8 cellular contexts compared by ENCODE assay signal in the genomic region with DNA sequence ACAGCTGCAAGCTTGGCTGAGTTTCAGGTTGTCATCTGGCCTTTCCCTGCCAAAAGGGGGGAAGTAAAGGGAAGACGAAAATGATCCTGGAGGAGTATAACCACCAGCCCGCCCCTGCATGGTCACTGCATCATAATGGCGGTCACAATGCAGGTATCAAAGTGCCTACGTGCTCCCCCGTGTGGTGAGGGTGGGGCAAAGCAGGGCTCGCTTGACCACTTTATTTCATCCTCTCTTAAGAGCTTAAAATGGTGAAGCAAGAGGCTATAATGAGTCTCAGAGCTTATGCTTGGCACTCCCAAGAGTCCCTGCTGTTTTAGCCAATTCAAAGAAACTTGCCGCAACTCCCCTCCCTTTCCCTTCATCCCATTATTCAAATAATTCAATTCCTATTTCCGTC.
A peak's percentile ranks its signal among the peaks of the same experiment; 100 is the strongest.
DNase-seq lines count a peak whose midpoint lies in the region; ATAC-seq and TF ChIP-seq lines count a peak whose summit lies in the region.

No MANE protein-coding gene starts in this region.

- peak; percentile 62 for TF ChIP-seq CTCF in brain microvascular endothelial cell (IDR thresholded peaks at IDR 0.05; ENCODE audit: low read depth, low read length, missing control alignments)

- ATAC-seq in HG02588 (IDR thresholded peaks at IDR 0.05; ENCODE audit: unreplicated experiment) = no peak

- peak; percentile 8 for DNase-seq in activated CD4-positive, alpha-beta T cell treated with anti-CD3 and anti-CD28 coated beads for 48 hours
- no peak for DNase-seq in activated CD4-positive, alpha-beta T cell treated with anti-CD3 and anti-CD28 coated beads, Interleukin-2, amount 50 U/mL, for 1 hour
- peak; percentile 57 for DNase-seq in HT-29 (ENCODE audit: low spot score)
- no peak for DNase-seq in brain microvascular endothelial cell
- peak; percentile 24 for DNase-seq in stimulated activated CD8-positive, alpha-beta memory T cell treated with anti-CD3 and anti-CD28 coated beads, Interleukin-4, amount 100 ng/mL, for 48 hours
- no peak for DNase-seq in NCI-H1092 treated with DMSO at 0.1 percent for 48 hours (lab: John Stamatoyannopoulos, UW)
- no peak for DNase-seq in NCI-H748 treated with DMSO at 0.1 percent for 48 hours (lab: John Stamatoyannopoulos, UW)

- no peak overlapping the region for H3K4me3 ChIP-seq in brain microvascular endothelial cell (ENCODE audit: low read depth, low read length)

- in situ Hi-C loops in brain microvascular endothelial cell (cut with HindIII; ENCODE audit: low pct_ligation_motif_present, low sequenced_read_pairs) = no loop called here

- no peaks in the 10 kb centered on the region for H3K36me3 ChIP-seq in brain microvascular endothelial cell (replicated peaks)

- H3K27ac ChIP-seq in brain microvascular endothelial cell = no peak overlapping the region

- H3K27me3 ChIP-seq in brain microvascular endothelial cell (replicated peaks) = no peaks in the 10 kb centered on the region

Comparison
In these comparisons a context has a peak if more than half of its experiments do, and no peak if none do; other contexts are left out.
1. DNase-seq: peak in activated CD4-positive, alpha-beta T cell treated with anti-CD3 and anti-CD28 coated beads for 48 hours (single experiment), HT-29 (single experiment) and stimulated activated CD8-positive, alpha-beta memory T cell treated with anti-CD3 and anti-CD28 coated beads, Interleukin-4, amount 100 ng/mL, for 48 hours (single experiment); none in activated CD4-positive, alpha-beta T cell treated with anti-CD3 and anti-CD28 coated beads, Interleukin-2, amount 50 U/mL, for 1 hour (single experiment), brain microvascular endothelial cell (single experiment), NCI-H1092 treated with DMSO at 0.1 percent for 48 hours (single experiment) and NCI-H748 treated with DMSO at 0.1 percent for 48 hours (single experiment).